6 cellular contexts compared by ENCODE assay signal in the genomic region with DNA sequence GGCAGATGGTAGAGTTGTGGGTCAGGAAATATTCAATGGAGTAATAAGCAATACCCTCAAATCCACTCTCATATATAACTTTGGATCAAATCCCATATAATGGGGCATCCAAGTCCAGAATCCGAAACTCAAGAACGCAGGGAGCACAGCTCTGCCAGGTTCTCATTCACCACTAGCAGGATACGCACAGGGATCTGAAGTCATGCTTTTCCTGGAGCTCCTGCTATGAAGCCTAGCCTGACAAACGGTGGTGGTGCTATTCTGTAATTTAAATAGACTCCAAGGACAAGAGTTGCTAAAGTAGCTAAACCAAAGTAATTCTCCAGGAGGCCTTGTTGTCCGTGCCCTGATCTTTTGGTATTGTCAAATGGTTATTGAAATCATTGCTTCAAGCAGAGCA.
"Had no signal": no experiment of that assay in that cellular context is flagged by ENCODE, and none has a peak within 500 bp of the region (broad histone marks: within the 10 kb centered on the region; RNA-seq: fewer than 3 reads in every experiment).

No MANE protein-coding gene starts in this region.

- DNase-seq: HFFc6, IMR-90 had no signal

- H3K27ac Mint-ChIP-seq: GM23338, HFFc6 had no signal

- ATAC-seq: GM23338, HCT116, K562 had no signal

- H3K36me3 ChIP-seq: HAP-1 had no signal

- H3K4me3 ChIP-seq: GM23338, HAP-1, K562 had no signal

- H3K4me3 Mint-ChIP-seq: GM23338, HFFc6 had no signal

- H3K9me3 Mint-ChIP-seq: GM23338, HFFc6 had no signal

- H3K9me3 ChIP-seq: HAP-1 had no signal
